In genomic region chr15:67064607-67065530, GRCh38 we compare ENCODE assay signal across 7 cellular contexts. TPM values are rescaled to one million over a fixed set of nuclear protein-coding genes. Genes with fewer than 3 reads are reported as not detected.
DNase-seq lines count a peak whose midpoint lies in the region; ATAC-seq and TF ChIP-seq lines count a peak whose summit lies in the region.

No MANE protein-coding gene starts in this region.

- DNase-seq in mesenchymal stem cell = peak; percentile 76
- peak; percentile 82 to 84 for DNase-seq in thyroid gland
- no peak for DNase-seq in central memory CD4-positive, alpha-beta T cell

- ATAC-seq in GM18858 (IDR thresholded peaks at IDR 0.05; ENCODE audit: unreplicated experiment) = peak; percentile 33
- ATAC-seq in HG02885 (IDR thresholded peaks at IDR 0.05; ENCODE audit: poor library complexity, unreplicated experiment) = peak; percentile 29

- peaks cover 20% of the 10 kb centered on the region for H3K4me1 ChIP-seq in mesenchymal stem cell (ENCODE audit: control insufficient read depth, insufficient read depth, low read depth, low read length)
- H3K4me1 ChIP-seq in thyroid gland = peaks cover 26 to 36% of the 10 kb centered on the region in 2 donors

- peak overlapping the region in 1 of 2 experiments; percentile 31 for H3K14ac ChIP-seq in mesenchymal stem cell (ENCODE audit: low read length in 2 of 2)

- H2BK15ac ChIP-seq in mesenchymal stem cell (ENCODE audit: low read depth, poor library complexity, severe bottlenecking) = peak overlapping the region; percentile 73

- peak overlapping the region; percentile 60 for H3K4me3 Mint-ChIP-seq in T-helper 1 cell treated with Interleukin-12 subunit alpha and Interleukin-12 subunit beta and Interleukin-4 antibody, amounts not matched to agents 30 μg/mL and 1 μg/mL, for 36 hours
- peak overlapping the region; percentile 67 for H3K4me3 Mint-ChIP-seq in dendritic cell treated with granulocyte-macrophage colony-stimulating factor and Interleukin-4, amounts not matched to agents 40 ng/mL and 50 ng/mL, for 4 days

- H3K4me2 ChIP-seq in mesenchymal stem cell (ENCODE audit: low read length, poor library complexity, severe bottlenecking) = peak overlapping the region; percentile 77

- H4K91ac ChIP-seq in mesenchymal stem cell (ENCODE audit: low read length) = peak overlapping the region; percentile 65

- H3K4ac ChIP-seq in mesenchymal stem cell (ENCODE audit: low read depth in 1 of 2, low read length in 2 of 2) = peak overlapping the region; percentile 81 to 88

- WGBS in mesenchymal stem cell = 1% methylated on average over 48 of the region's 75 CpGs
- 15 to 20% methylated on average over 12 to 20 of the region's 75 CpGs for WGBS in thyroid gland, 2 donors

- H3K9me3 ChIP-seq in mesenchymal stem cell (ENCODE audit: control insufficient read depth, low read length) (no peaks in the 10 kb centered on the region), thyroid gland (no peaks in the 10 kb centered on the region)

- intact Hi-C loops in dendritic cell treated with granulocyte-macrophage colony-stimulating factor and Interleukin-4, amounts not matched to agents 40 ng/mL and 50 ng/mL, for 4 days (cut with micrococcal nuclease) = no loop called here
- intact Hi-C loops in thyroid gland (cut with DNase I) = loop anchor here (5.0 to 10.0 kb wide), 2 partner anchors 82 to 190 kb away; partner anchors contain the start of genes AAGAB and IQCH

- no peaks in the 10 kb centered on the region for H3K9me3 Mint-ChIP-seq in T-helper 1 cell treated with Interleukin-12 subunit alpha and Interleukin-12 subunit beta and Interleukin-4 antibody, amounts not matched to agents 30 μg/mL and 1 μg/mL, for 36 hours
- no peaks in the 10 kb centered on the region for H3K9me3 Mint-ChIP-seq in dendritic cell treated with granulocyte-macrophage colony-stimulating factor and Interleukin-4, amounts not matched to agents 40 ng/mL and 50 ng/mL, for 4 days

- peaks cover 19% of the 10 kb centered on the region for H3K27me3 Mint-ChIP-seq in T-helper 1 cell treated with Interleukin-12 subunit alpha and Interleukin-12 subunit beta and Interleukin-4 antibody, amounts not matched to agents 30 μg/mL and 1 μg/mL, for 36 hours (ENCODE audit: low read depth)
- peaks cover 55% of the 10 kb centered on the region for H3K27me3 Mint-ChIP-seq in dendritic cell treated with granulocyte-macrophage colony-stimulating factor and Interleukin-4, amounts not matched to agents 40 ng/mL and 50 ng/mL, for 4 days

- peak in 1 of 6 experiments; percentile 24 for TF ChIP-seq CTCF in thyroid gland (IDR thresholded peaks at IDR 0.05)

- peak overlapping the region; percentile 92 to 97 for H3K18ac ChIP-seq in mesenchymal stem cell (ENCODE audit: low read depth in 1 of 2, low read length in 2 of 2)

- peak overlapping the region; percentile 91 for H2BK120ac ChIP-seq in mesenchymal stem cell (ENCODE audit: low read depth, low read length)

- peak overlapping the region; percentile 68 for H2BK5ac ChIP-seq in mesenchymal stem cell (ENCODE audit: low read depth, low read length, poor library complexity, severe bottlenecking)

- TF ChIP-seq POLR2A in thyroid gland (IDR thresholded peaks at IDR 0.05) = no peak

- H3K9ac ChIP-seq in mesenchymal stem cell (ENCODE audit: low read length) = peak overlapping the region; percentile 84

- H3K27ac Mint-ChIP-seq in T-helper 1 cell treated with Interleukin-12 subunit alpha and Interleukin-12 subunit beta and Interleukin-4 antibody, amounts not matched to agents 30 μg/mL and 1 μg/mL, for 36 hours = peak overlapping the region; percentile 49
- H3K27ac Mint-ChIP-seq in dendritic cell treated with granulocyte-macrophage colony-stimulating factor and Interleukin-4, amounts not matched to agents 40 ng/mL and 50 ng/mL, for 4 days = peak overlapping the region; percentile 82

- peak overlapping the region in 1 of 2 experiments; percentile 30 for H3K23ac ChIP-seq in mesenchymal stem cell (ENCODE audit: low read length in 2 of 2)

- peaks cover 5% of the 10 kb centered on the region for H3K79me1 ChIP-seq in mesenchymal stem cell (replicated peaks; ENCODE audit: low read length, poor library complexity, severe bottlenecking)

- peaks cover 45% of the 10 kb centered on the region for H3K4me1 Mint-ChIP-seq in T-helper 1 cell treated with Interleukin-12 subunit alpha and Interleukin-12 subunit beta and Interleukin-4 antibody, amounts not matched to agents 30 μg/mL and 1 μg/mL, for 36 hours (ENCODE audit: low read depth)
- H3K4me1 Mint-ChIP-seq in dendritic cell treated with granulocyte-macrophage colony-stimulating factor and Interleukin-4, amounts not matched to agents 40 ng/mL and 50 ng/mL, for 4 days (ENCODE audit: low read depth) = peaks cover 46% of the 10 kb centered on the region

- H3K27ac ChIP-seq in mesenchymal stem cell (ENCODE audit: low read length, poor library complexity, severe bottlenecking) (peak overlapping the region; percentile 13), thyroid gland (peak overlapping the region; percentile 91 to 94 (median 92))

- H2BK12ac ChIP-seq in mesenchymal stem cell (ENCODE audit: low read length in 2 of 2) = peak overlapping the region in 1 of 2 experiments; percentile 92

- peak overlapping the region; percentile 66 to 77 for H3K4me3 ChIP-seq in mesenchymal stem cell (ENCODE audit: insufficient read depth in 1 of 2, low read depth in 1 of 2, low read length in 2 of 2)
- peak overlapping the region in 2 of 3 donors; percentile 17 to 82 for H3K4me3 ChIP-seq in thyroid gland (replicated peaks in 1 of 3)

- H3K36me3 ChIP-seq in mesenchymal stem cell (ENCODE audit: control insufficient read depth in 1 of 2, insufficient read depth in 2 of 2, low read depth in 1 of 2, low read length in 2 of 2) (peaks cover 0 to 3% of the 10 kb centered on the region in 2 experiments), thyroid gland (no peaks in the 10 kb centered on the region)

- no peak overlapping the region for H2AK5ac ChIP-seq in mesenchymal stem cell (ENCODE audit: low read length, severe bottlenecking)

- H3K27me3 ChIP-seq in mesenchymal stem cell (ENCODE audit: control insufficient read depth in 1 of 2, insufficient read depth in 1 of 2, low read length in 2 of 2) = no peaks in the 10 kb centered on the region
- no peaks in the 10 kb centered on the region for H3K27me3 ChIP-seq in thyroid gland

- peaks cover 33% of the 10 kb centered on the region for H3K36me3 Mint-ChIP-seq in T-helper 1 cell treated with Interleukin-12 subunit alpha and Interleukin-12 subunit beta and Interleukin-4 antibody, amounts not matched to agents 30 μg/mL and 1 μg/mL, for 36 hours (ENCODE audit: low read depth)
- H3K36me3 Mint-ChIP-seq in dendritic cell treated with granulocyte-macrophage colony-stimulating factor and Interleukin-4, amounts not matched to agents 40 ng/mL and 50 ng/mL, for 4 days (ENCODE audit: low read depth) = peaks cover 6% of the 10 kb centered on the region

- H4K8ac ChIP-seq in mesenchymal stem cell (ENCODE audit: low read length) = peak overlapping the region; percentile 82

- peak overlapping the region; percentile 23 for H2AFZ ChIP-seq in mesenchymal stem cell (ENCODE audit: low read depth, low read length)

RNA-seq across cellular contexts. Expression of gene SMAD3, which starts 0.5 kb away (rescaled TPM):
- polyA plus RNA-seq in mesenchymal stem cell (2013, experiment 1 of 2) = 126 TPM
- 125 TPM for polyA plus RNA-seq in mesenchymal stem cell (2013, experiment 2 of 2)
- total RNA-seq in thyroid gland = 10 to 100 TPM; 33.6 to 66.5 (median 47.3) TPM
